ENCODE assay signal across 15 cellular contexts in the genomic region with DNA sequence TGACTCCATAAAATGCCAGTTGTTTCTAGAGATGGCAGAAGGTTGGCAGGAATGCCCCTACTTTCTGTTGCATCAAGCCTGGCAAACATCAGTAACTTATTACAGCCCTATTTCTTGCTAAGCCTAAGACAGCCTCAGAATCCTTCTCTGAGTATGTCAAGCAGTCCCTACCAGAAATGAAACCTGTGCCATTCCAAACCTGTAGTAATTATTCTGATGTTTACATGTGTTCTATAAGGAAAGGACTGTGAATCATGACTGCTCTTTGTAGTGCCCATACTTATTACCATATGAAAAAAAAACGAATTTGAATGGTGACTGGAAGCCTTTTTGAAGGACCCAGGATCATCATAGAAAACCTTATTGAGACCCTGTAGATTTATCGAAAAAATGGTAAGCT. TPM values are rescaled to one million over a fixed set of nuclear protein-coding genes. Genes with fewer than 3 reads are reported as not detected.
DNase-seq lines count a peak whose midpoint lies in the region; ATAC-seq, FAIRE-seq and TF ChIP-seq lines count a peak whose summit lies in the region.
"Had no signal": no experiment of that assay in that cellular context is flagged by ENCODE, and none has a peak within 500 bp of the region (broad histone marks: within the 10 kb centered on the region; RNA-seq: fewer than 3 reads in every experiment).

No MANE protein-coding gene starts in this region.

- H4K20me1 ChIP-seq in BLaER1 (peaks cover 18% of the 10 kb centered on the region; the same call in 1 of the 2 replicates), GM12878 (ENCODE audit: control insufficient read depth, insufficient read depth) (no peaks in the 10 kb centered on the region)

- no peak for FAIRE-seq in GM12878 (lab: Jason Lieb, UNC)
- no peak for FAIRE-seq in small intestine (lab: Jason Lieb, UNC)
- FAIRE-seq: H1 had no signal

- H3K9ac ChIP-seq in BLaER1 = peak overlapping the region; percentile 40; the same call in 1 of the 2 replicates
- H3K9ac ChIP-seq in GM12878 (ENCODE audit: control insufficient read depth, insufficient read depth, low read length) = no peak overlapping the region

- no peak overlapping the region for H2AFZ ChIP-seq in GM12878 (ENCODE audit: control insufficient read depth, low read depth, low read length)

- H3K9me3 ChIP-seq in BLaER1 (no peaks in the 10 kb centered on the region), GM12878 (replicated peaks; ENCODE audit: control insufficient read depth, insufficient read depth, low read length) (no peaks in the 10 kb centered on the region), small intestine (ENCODE audit: control insufficient read depth, low read depth) (no peaks in the 10 kb centered on the region)
- H3K9me3 ChIP-seq: HAP-1 had no signal

- SMC1A ChIA-PET in GM12878 (lab: Charles Lee; ENCODE audit: uncharacterized antibody, unreplicated experiment) = no interaction called here

- RAD21 ChIA-PET in GM12878 (lab: Charles Lee; ENCODE audit: unreplicated experiment) = no interaction called here

- DNase-seq in GM12878 (ENCODE audit: low read depth, low spot score) (no peak), left colon (no peak), small intestine (peak; percentile 5), mesenteric fat pad (ENCODE audit: low spot score) (no peak), substantia nigra (lab: John Stamatoyannopoulos, UW) (no peak)
- DNase-seq: 8988T; ACHN; C1 segment of cervical spinal cord; Calu3; CD4-positive, alpha-beta T cell; DMS 273 treated with DMSO at 0.1 percent for 48 hours had no signal

- intact Hi-C loops in GM12878 (cut with micrococcal nuclease; ENCODE audit: unreplicated experiment) (loop anchor here (5.0 kb wide), 1 partner anchor 100 kb away; no protein-coding TSS in a partner anchor), left colon (cut with DNase I, micrococcal nuclease) (loop anchor here in 1 of 2 donors (5.0 kb wide), 1 partner anchor 105 kb away; no protein-coding TSS in a partner anchor)

- H3K4me2 ChIP-seq in BLaER1 (no peak overlapping the region), GM12878 (ENCODE audit: control insufficient read depth, insufficient read depth) (peak overlapping the region; percentile 69)

- peaks cover 16% of the 10 kb centered on the region for H3K4me1 ChIP-seq in BLaER1
- peaks cover 16% of the 10 kb centered on the region for H3K4me1 ChIP-seq in GM12878 (ENCODE audit: control insufficient read depth, insufficient read depth, low read length)
- peaks cover 2 to 4% of the 10 kb centered on the region in 2 donors for H3K4me1 ChIP-seq in small intestine (ENCODE audit: control insufficient read depth in 2 of 2, insufficient read depth in 1 of 2, low read depth in 1 of 2, low read length in 1 of 2)

- POLR2A ChIA-PET in GM12878 (lab: Charles Lee) = no interaction called here

- H3K4me3 ChIP-seq in BLaER1 (no peak overlapping the region), GM12878 (peak overlapping the region; percentile 12; the same call in 1 of the 2 replicates), small intestine (ENCODE audit: low read depth in 1 of 2, low read length in 2 of 2) (no peak overlapping the region)
- H3K4me3 ChIP-seq: HAP-1 had no signal

- CTCF ChIA-PET in GM12878 (lab: Yijun Ruan, JAX) = no interaction called here

- peaks cover 91% of the 10 kb centered on the region for H3K36me3 ChIP-seq in BLaER1
- peaks cover 16 to 24% of the 10 kb centered on the region in 2 experiments; a peak in 3 of 4 replicates for H3K36me3 ChIP-seq in GM12878 (ENCODE audit: control insufficient read depth in 2 of 2, insufficient read depth in 2 of 2, low read length in 1 of 2)
- no peaks in the 10 kb centered on the region for H3K36me3 ChIP-seq in small intestine (ENCODE audit: control insufficient read depth in 2 of 2, insufficient read depth in 2 of 2, low read length in 2 of 2)

- in situ Hi-C loops in GM12878 (cut with MboI) = no loop called here

- no peak for TF ChIP-seq CTCF in GM12878 (IDR thresholded peaks at IDR 0.05 in 2 of 3, conservative IDR thresholded peaks at IDR 0.05 in 1 of 3; ENCODE audit: control insufficient read depth in 2 of 3, extremely low read depth in 1 of 3, insufficient read depth in 1 of 3, low read depth in 3 of 3, low read length in 3 of 3)

- no peaks in the 10 kb centered on the region for H3K27me3 ChIP-seq in BLaER1
- no peaks in the 10 kb centered on the region for H3K27me3 ChIP-seq in GM12878 (replicated peaks in 1 of 2; ENCODE audit: control insufficient read depth in 2 of 2, insufficient read depth in 2 of 2, low read length in 1 of 2)
- no peaks in the 10 kb centered on the region for H3K27me3 ChIP-seq in small intestine (ENCODE audit: control insufficient read depth in 2 of 2, insufficient read depth in 2 of 2, low read length in 2 of 2)

- H3K27ac ChIP-seq in BLaER1 (no peak overlapping the region), GM12878 (ENCODE audit: control insufficient read depth, insufficient read depth) (no peak overlapping the region), small intestine (ENCODE audit: low read depth in 1 of 2, low read length in 1 of 2) (peak overlapping the region; percentile 62 to 70), substantia nigra (ENCODE audit: low read depth, low read length, poor library complexity, severe bottlenecking) (no peak overlapping the region)

- TF ChIP-seq EP300 in GM12878 (IDR thresholded peaks at IDR 0.05; ENCODE audit: borderline replicate concordance in 1 of 2, control insufficient read depth in 1 of 2, low read depth in 2 of 2, low read length in 2 of 2) = no peak

- BruUV-seq in GM12878 (replicated peaks; lab: Mats Ljungman, UMichigan) = no TSS peak

- no peak for TF ChIP-seq POLR2A in GM12878 (IDR thresholded peaks at IDR 0.05; ENCODE audit: low read depth, low read length)

- WGBS in GM12878 (ENCODE audit: insufficient coverage, insufficient replicate concordance, low lambda C conversion rate, missing lambda C conversion rate) = 50% methylated on average over 2 of the region's 2 CpGs
- 56 to 82% (median 67%) methylated on average over 2 of the region's 2 CpGs for whole genome bisulfite sequencing in small intestine, 3 donors

- ATAC-seq in GM12878 (no peak), left colon (peak; percentile 54), GM18498 (IDR thresholded peaks at IDR 0.05; ENCODE audit: unreplicated experiment) (no peak)

- no peak for TF ChIP-seq RAD21 in GM12878 (IDR thresholded peaks at IDR 0.05; ENCODE audit: insufficient read depth, low read depth, low read length)

- peaks cover 23% of the 10 kb centered on the region for H3K79me2 ChIP-seq in GM12878 (ENCODE audit: control insufficient read depth, insufficient read depth, low read length)

TF ChIP-seq in GM12878, 131 proteins besides CTCF, POLR2A, EP300 and RAD21 (continues in another document):
- TF ChIP-seq, protein P1, sequence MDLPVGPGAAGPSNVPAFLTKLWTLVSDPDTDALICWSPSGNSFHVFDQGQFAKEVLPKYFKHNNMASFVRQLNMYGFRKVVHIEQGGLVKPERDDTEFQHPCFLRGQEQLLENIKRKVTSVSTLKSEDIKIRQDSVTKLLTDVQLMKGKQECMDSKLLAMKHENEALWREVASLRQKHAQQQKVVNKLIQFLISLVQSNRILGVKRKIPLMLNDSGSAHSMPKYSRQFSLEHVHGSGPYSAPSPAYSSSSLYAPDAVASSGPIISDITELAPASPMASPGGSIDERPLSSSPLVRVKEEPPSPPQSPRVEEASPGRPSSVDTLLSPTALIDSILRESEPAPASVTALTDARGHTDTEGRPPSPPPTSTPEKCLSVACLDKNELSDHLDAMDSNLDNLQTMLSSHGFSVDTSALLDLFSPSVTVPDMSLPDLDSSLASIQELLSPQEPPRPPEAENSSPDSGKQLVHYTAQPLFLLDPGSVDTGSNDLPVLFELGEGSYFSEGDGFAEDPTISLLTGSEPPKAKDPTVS (IDR thresholded peaks at IDR 0.05; ENCODE audit: low read depth, low read length) = no peak
- TF ChIP-seq CBX3 (IDR thresholded peaks at IDR 0.05; ENCODE audit: borderline replicate concordance, low read depth) = no peak
- TF ChIP-seq YBX1 (IDR thresholded peaks at IDR 0.05) = no peak
- TF ChIP-seq RCOR1 (conservative IDR thresholded peaks at IDR 0.05; ENCODE audit: low read depth, low read length) = no peak
- TF ChIP-seq, protein P2, sequence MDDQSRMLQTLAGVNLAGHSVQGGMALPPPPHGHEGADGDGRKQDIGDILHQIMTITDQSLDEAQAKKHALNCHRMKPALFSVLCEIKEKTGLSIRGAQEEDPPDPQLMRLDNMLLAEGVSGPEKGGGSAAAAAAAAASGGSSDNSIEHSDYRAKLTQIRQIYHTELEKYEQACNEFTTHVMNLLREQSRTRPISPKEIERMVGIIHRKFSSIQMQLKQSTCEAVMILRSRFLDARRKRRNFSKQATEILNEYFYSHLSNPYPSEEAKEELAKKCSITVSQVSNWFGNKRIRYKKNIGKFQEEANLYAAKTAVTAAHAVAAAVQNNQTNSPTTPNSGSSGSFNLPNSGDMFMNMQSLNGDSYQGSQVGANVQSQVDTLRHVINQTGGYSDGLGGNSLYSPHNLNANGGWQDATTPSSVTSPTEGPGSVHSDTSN (IDR thresholded peaks at IDR 0.05; ENCODE audit: insufficient replicate concordance, low read depth, low read length) = no peak
- TF ChIP-seq FOXK2 (IDR thresholded peaks at IDR 0.05) = no peak

RNA-seq across cellular contexts. Expression of a gene that starts 5.4 kb away (rescaled TPM):
- 11.6 and 12.1 TPM in 2 replicates for total RNA-seq in GM12878 (2013; cell fraction: nucleolus; rRNA removed)
- 18.0 and 21.3 TPM in 2 replicates for total RNA-seq in GM12878 (2014; rRNA removed)
- total RNA-seq in GM12878 (2014; rRNA removed; fragmentation: Illumina TruSeq; extraction: Trizol) = 27.5 and 28.4 TPM in 2 replicates
- total RNA-seq in GM12878 (2021) = 57.8 and 59.8 TPM in 2 replicates
- polyA plus RNA-seq in GM12878 (2011; ENCODE audit: low read depth) = 28.0 TPM
- 68.3 and 72.0 TPM in 2 replicates for polyA plus RNA-seq in GM12878 (2011; rRNA removed)
- 85.9 and 102 TPM in 2 replicates for polyA plus RNA-seq in GM12878 (2011; cell fraction: cytosol; rRNA removed)
- 56.2 and 60.9 TPM in 2 replicates for polyA plus RNA-seq in GM12878 (2011; cell fraction: nucleus; rRNA removed)
- 30.3 and 35.3 TPM in 2 replicates for polyA plus RNA-seq in GM12878 (2012)
- polyA plus RNA-seq in GM12878 (2014; fragmentation: Illumina TruSeq; extraction: Trizol) = 75.3 and 81.0 TPM in 2 replicates
- 10 to 100 TPM; 60.2 to 60.6 TPM for polyA plus RNA-seq in GM12878 (2014; fragmentation: Nextera tagmentation; extraction: Ambion mirVana)
- polyA plus RNA-seq in GM12878 (2014; rRNA removed) = 52.8 and 62.1 TPM in 2 replicates
- polyA plus RNA-seq in GM12878 (2016; fragmentation: Nextera tagmentation; extraction: Ambion mirVana) = 10 to 100 TPM; 97.8 to 98.1 TPM
- polyA minus RNA-seq in GM12878 (2011; rRNA and poly(A)+ RNA removed) = 62.7 and 88.9 TPM in 2 replicates
- 24.6 and 31.1 TPM in 2 replicates for polyA minus RNA-seq in GM12878 (2011; cell fraction: cytosol; rRNA and poly(A)+ RNA removed)
- polyA minus RNA-seq in GM12878 (2011; cell fraction: nucleus; rRNA and poly(A)+ RNA removed) = 14.5 and 25.5 TPM in 2 replicates
- 10 to 100 TPM in 1 of 2 donors, 1 to 10 TPM in 1; 7.9 to 10.2 TPM for total RNA-seq in left colon
- polyA plus RNA-seq in small intestine = 10 to 100 TPM in 1 of 3 donors, 1 to 10 TPM in 2; 4.0 to 23.5 (median 4.6) TPM
- total RNA-seq in mesenteric fat pad = 0.35 TPM

Comparison
In these comparisons a context has a peak if more than half of its experiments do, and no peak if none do; other contexts are left out.
1. H3K27ac ChIP-seq: peak in small intestine (2 of 2); none in BLaER1 (single experiment), GM12878 (single experiment) and substantia nigra (single experiment).